ENCODE assay signal across 8 cellular contexts in the genomic region with DNA sequence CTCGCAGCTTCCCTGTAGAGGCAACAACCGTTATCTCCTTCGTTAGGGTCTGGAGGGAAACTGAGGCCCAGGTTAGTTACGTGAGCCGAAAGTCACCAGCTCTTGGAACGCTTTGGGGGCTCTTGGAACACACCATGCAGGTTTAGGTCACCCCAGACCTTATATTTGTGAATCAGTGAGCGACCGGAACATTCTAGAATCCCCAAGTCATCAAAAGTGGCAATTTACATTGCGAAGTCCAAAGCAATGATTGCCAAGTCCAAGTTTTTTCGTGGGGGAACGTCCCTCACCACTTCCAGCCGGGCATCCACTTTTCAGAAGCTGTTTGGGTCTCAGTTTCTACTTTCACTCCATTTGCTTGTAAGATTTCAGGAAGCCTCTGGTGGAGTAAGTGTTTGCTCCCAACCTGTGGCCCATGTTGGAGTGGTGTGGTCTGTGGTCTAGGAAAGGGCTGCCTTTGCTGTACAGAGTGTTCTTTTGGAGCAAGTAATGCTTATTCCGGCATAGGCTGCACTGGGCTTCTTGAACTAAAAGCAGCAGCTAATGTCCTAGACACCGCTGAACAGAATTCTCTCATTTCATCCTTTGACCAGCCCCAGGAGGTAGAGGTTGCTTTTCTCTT.
DNase-seq lines count a peak whose midpoint lies in the region; ATAC-seq lines count a peak whose summit lies in the region.

No MANE protein-coding gene starts in this region.

- no peaks in the 10 kb centered on the region for H3K9me3 ChIP-seq in stomach smooth muscle (ENCODE audit: control insufficient read depth in 2 of 2, low read length in 2 of 2)

- H3K4me1 ChIP-seq in stomach smooth muscle (ENCODE audit: control insufficient read depth, insufficient read depth, low read length): peaks cover 14% of the 10 kb centered on the region

- no peak for ATAC-seq in activated naive CD8-positive, alpha-beta T cell treated with anti-CD3 and anti-CD28 coated beads, Interleukin-2, amount 50 U/mL, for 24 hours

- no peaks in the 10 kb centered on the region for H3K36me3 Mint-ChIP-seq in T-helper 2 cell treated with Interferon-gamma antibody and Interleukin-4, amounts not matched to agents 5 μg/mL and 100 μg/mL, for 36 hours (ENCODE audit: low read depth)
- H3K36me3 Mint-ChIP-seq in activated naive CD8-positive, alpha-beta T cell treated with anti-CD3 and anti-CD28 coated beads, Interleukin-2, amount 50 U/mL, for 24 hours (ENCODE audit: low read depth): no peaks in the 10 kb centered on the region

- peak overlapping the region; percentile 61 to 80 for H3K4me3 ChIP-seq in stomach smooth muscle (ENCODE audit: low read length in 2 of 2)

- no peaks in the 10 kb centered on the region for H3K27me3 ChIP-seq in stomach smooth muscle (ENCODE audit: control insufficient read depth in 1 of 2, insufficient read depth in 2 of 2, low read length in 2 of 2)

- DNase-seq in T-helper 2 cell treated with Interferon-gamma antibody and Interleukin-4, amounts not matched to agents 5 μg/mL and 100 μg/mL, for 36 hours (ENCODE audit: low spot score): no peak
- DNase-seq in T-helper 2 cell (no peak), iris pigment epithelial cell (ENCODE audit: low read depth) (peak; percentile 57), GM19240 (ENCODE audit: insufficient read length, low spot score) (no peak), hepatic stellate cell (ENCODE audit: low spot score) (no peak)
- DNase-seq in activated naive CD8-positive, alpha-beta T cell treated with anti-CD3 and anti-CD28 coated beads, Interleukin-2, amount 50 U/mL, for 24 hours: no peak
- DNase-seq in stimulated activated CD4-positive, alpha-beta T cell treated with anti-CD3 and anti-CD28 coated beads, Interleukin-2, amount 100 ng/mL, for 24 hours: no peak

- peak overlapping the region; percentile 82 for H3K27ac Mint-ChIP-seq in T-helper 2 cell treated with Interferon-gamma antibody and Interleukin-4, amounts not matched to agents 5 μg/mL and 100 μg/mL, for 36 hours
- H3K27ac Mint-ChIP-seq in activated naive CD8-positive, alpha-beta T cell treated with anti-CD3 and anti-CD28 coated beads, Interleukin-2, amount 50 U/mL, for 24 hours: peak overlapping the region; percentile 78

- H3K27ac ChIP-seq in stomach smooth muscle (ENCODE audit: low read length): peak overlapping the region; percentile 81

- H3K9ac ChIP-seq in stomach smooth muscle (ENCODE audit: low read length in 2 of 2): peak overlapping the region; percentile 69 to 81

- H3K27me3 Mint-ChIP-seq in T-helper 2 cell treated with Interferon-gamma antibody and Interleukin-4, amounts not matched to agents 5 μg/mL and 100 μg/mL, for 36 hours (ENCODE audit: low read depth): peaks cover 20% of the 10 kb centered on the region
- no peaks in the 10 kb centered on the region for H3K27me3 Mint-ChIP-seq in activated naive CD8-positive, alpha-beta T cell treated with anti-CD3 and anti-CD28 coated beads, Interleukin-2, amount 50 U/mL, for 24 hours

- no peaks in the 10 kb centered on the region for H3K9me3 Mint-ChIP-seq in T-helper 2 cell treated with Interferon-gamma antibody and Interleukin-4, amounts not matched to agents 5 μg/mL and 100 μg/mL, for 36 hours
- H3K9me3 Mint-ChIP-seq in activated naive CD8-positive, alpha-beta T cell treated with anti-CD3 and anti-CD28 coated beads, Interleukin-2, amount 50 U/mL, for 24 hours: no peaks in the 10 kb centered on the region

- no peaks in the 10 kb centered on the region for H3K36me3 ChIP-seq in stomach smooth muscle (ENCODE audit: control insufficient read depth in 2 of 2, insufficient read depth in 2 of 2, low read length in 2 of 2)

- peaks cover 37% of the 10 kb centered on the region for H3K4me1 Mint-ChIP-seq in T-helper 2 cell treated with Interferon-gamma antibody and Interleukin-4, amounts not matched to agents 5 μg/mL and 100 μg/mL, for 36 hours (ENCODE audit: low read depth)
- H3K4me1 Mint-ChIP-seq in activated naive CD8-positive, alpha-beta T cell treated with anti-CD3 and anti-CD28 coated beads, Interleukin-2, amount 50 U/mL, for 24 hours: peaks cover 50% of the 10 kb centered on the region

- peak overlapping the region; percentile 79 for H3K4me3 Mint-ChIP-seq in T-helper 2 cell treated with Interferon-gamma antibody and Interleukin-4, amounts not matched to agents 5 μg/mL and 100 μg/mL, for 36 hours
- H3K4me3 Mint-ChIP-seq in activated naive CD8-positive, alpha-beta T cell treated with anti-CD3 and anti-CD28 coated beads, Interleukin-2, amount 50 U/mL, for 24 hours: peak overlapping the region; percentile 73
